Comparison of ENCODE assay signal across 7 cellular contexts in genomic region chr17:64262125-64262421, GRCh38. TPM values are rescaled to one million over a fixed set of nuclear protein-coding genes. Genes with fewer than 3 reads are reported as not detected.
DNase-seq lines count a peak whose midpoint lies in the region; ATAC-seq and TF ChIP-seq lines count a peak whose summit lies in the region.

No MANE protein-coding gene starts in this region.

- H3K27ac Mint-ChIP-seq in activated B cell treated with CpG ODN at 0.5 μM for 24 hours: peak overlapping the region; percentile 71
- peak overlapping the region; percentile 93 for H3K27ac Mint-ChIP-seq in stimulated activated effector memory CD8-positive, alpha-beta T cell treated with anti-CD3 and anti-CD28 coated beads, Interleukin-12 subunit alpha, Interleukin-12 subunit beta, amount 100 ng/mL, for 72 hours

- no peak for TF ChIP-seq CTCF in activated B cell treated with CpG ODN at 0.5 μM for 24 hours (IDR thresholded peaks at IDR 0.05)

- H3K27me3 Mint-ChIP-seq in activated B cell treated with CpG ODN at 0.5 μM for 24 hours: peaks cover 5% of the 10 kb centered on the region

- CTCF ChIA-PET in activated B cell treated with CpG ODN at 0.5 μM for 24 hours (lab: Charles Lee): interaction anchor here (0.6 to 0.8 kb wide), 2 partner anchors 9 to 117 kb away, joined by 3 read pairs; no protein-coding TSS in a partner anchor

- ATAC-seq in HG02973 (IDR thresholded peaks at IDR 0.05; ENCODE audit: unreplicated experiment) (peak; percentile 2), activated B cell treated with CpG ODN at 0.5 μM for 24 hours (ENCODE audit: low read depth) (no peak), left ventricle myocardium superior (peak; percentile 2)
- ATAC-seq in stimulated activated effector memory CD8-positive, alpha-beta T cell treated with anti-CD3 and anti-CD28 coated beads, Interleukin-12 subunit alpha, Interleukin-12 subunit beta, amount 100 ng/mL, for 72 hours: no peak

- DNase-seq in activated B cell treated with CpG ODN at 0.5 μM for 24 hours: no peak
- DNase-seq in left ventricle myocardium superior: no peak
- no peak for DNase-seq in stimulated activated effector memory CD8-positive, alpha-beta T cell treated with anti-CD3 and anti-CD28 coated beads, Interleukin-12 subunit alpha, Interleukin-12 subunit beta, amount 100 ng/mL, for 72 hours (ENCODE audit: low spot score in 2 of 2)
- no peak for DNase-seq in NCI-H2227 (lab: John Stamatoyannopoulos, UW; ENCODE audit: unreplicated experiment)
- no peak for DNase-seq in medulla oblongata (ENCODE audit: extremely low spot score)
- no peak for DNase-seq in amniotic stem cell (lab: John Stamatoyannopoulos, UW)

- peaks cover 3% of the 10 kb centered on the region for H3K36me3 Mint-ChIP-seq in activated B cell treated with CpG ODN at 0.5 μM for 24 hours (ENCODE audit: low read depth)
- H3K36me3 Mint-ChIP-seq in stimulated activated effector memory CD8-positive, alpha-beta T cell treated with anti-CD3 and anti-CD28 coated beads, Interleukin-12 subunit alpha, Interleukin-12 subunit beta, amount 100 ng/mL, for 72 hours: peaks cover 6% of the 10 kb centered on the region

- H3K9me3 Mint-ChIP-seq in activated B cell treated with CpG ODN at 0.5 μM for 24 hours: no peaks in the 10 kb centered on the region
- H3K9me3 Mint-ChIP-seq in stimulated activated effector memory CD8-positive, alpha-beta T cell treated with anti-CD3 and anti-CD28 coated beads, Interleukin-12 subunit alpha, Interleukin-12 subunit beta, amount 100 ng/mL, for 72 hours: no peaks in the 10 kb centered on the region

- intact Hi-C loops in activated B cell treated with CpG ODN at 0.5 μM for 24 hours (cut with micrococcal nuclease) (loop anchor here (2.0 to 5.0 kb wide), 4 partner anchors 241 to 565 kb away; partner anchors contain the start of genes ICAM2, SMARCD2 and STRADA), left ventricle myocardium superior (cut with micrococcal nuclease) (loop anchor here (5.0 kb wide), 1 partner anchor 115 kb away; no protein-coding TSS in a partner anchor)

- H3K4me1 Mint-ChIP-seq in activated B cell treated with CpG ODN at 0.5 μM for 24 hours: peaks cover 19% of the 10 kb centered on the region
- peaks cover 35% of the 10 kb centered on the region for H3K4me1 Mint-ChIP-seq in stimulated activated effector memory CD8-positive, alpha-beta T cell treated with anti-CD3 and anti-CD28 coated beads, Interleukin-12 subunit alpha, Interleukin-12 subunit beta, amount 100 ng/mL, for 72 hours

- POLR2A ChIA-PET in activated B cell treated with CpG ODN at 0.5 μM for 24 hours (lab: Charles Lee): interaction anchor here (0.8 to 3.4 kb wide), 2 partner anchors 114 to 117 kb away, joined by 3 to 36 read pairs; no protein-coding TSS in a partner anchor

- H3K4me3 Mint-ChIP-seq in activated B cell treated with CpG ODN at 0.5 μM for 24 hours: peak overlapping the region; percentile 88
- H3K4me3 Mint-ChIP-seq in stimulated activated effector memory CD8-positive, alpha-beta T cell treated with anti-CD3 and anti-CD28 coated beads, Interleukin-12 subunit alpha, Interleukin-12 subunit beta, amount 100 ng/mL, for 72 hours: peak overlapping the region; percentile 95

RNA-seq across cellular contexts. Expression of gene TEX2, which starts 1.0 kb away (rescaled TPM):
- total RNA-seq in activated B cell treated with CpG ODN at 0.5 μM for 24 hours (8.1 TPM in 2 replicates), left ventricle myocardium superior (55.4 TPM)

Comparison
In these comparisons a context has a peak if more than half of its experiments do, and no peak if none do; other contexts are left out.
1. ATAC-seq: peak in HG02973 (single experiment) and left ventricle myocardium superior (single experiment); none in activated B cell treated with CpG ODN at 0.5 μM for 24 hours (single experiment) and stimulated activated effector memory CD8-positive, alpha-beta T cell treated with anti-CD3 and anti-CD28 coated beads, Interleukin-12 subunit alpha, Interleukin-12 subunit beta, amount 100 ng/mL, for 72 hours (single experiment).